ENCODE assay signal across 7 cellular contexts in the genomic region with DNA sequence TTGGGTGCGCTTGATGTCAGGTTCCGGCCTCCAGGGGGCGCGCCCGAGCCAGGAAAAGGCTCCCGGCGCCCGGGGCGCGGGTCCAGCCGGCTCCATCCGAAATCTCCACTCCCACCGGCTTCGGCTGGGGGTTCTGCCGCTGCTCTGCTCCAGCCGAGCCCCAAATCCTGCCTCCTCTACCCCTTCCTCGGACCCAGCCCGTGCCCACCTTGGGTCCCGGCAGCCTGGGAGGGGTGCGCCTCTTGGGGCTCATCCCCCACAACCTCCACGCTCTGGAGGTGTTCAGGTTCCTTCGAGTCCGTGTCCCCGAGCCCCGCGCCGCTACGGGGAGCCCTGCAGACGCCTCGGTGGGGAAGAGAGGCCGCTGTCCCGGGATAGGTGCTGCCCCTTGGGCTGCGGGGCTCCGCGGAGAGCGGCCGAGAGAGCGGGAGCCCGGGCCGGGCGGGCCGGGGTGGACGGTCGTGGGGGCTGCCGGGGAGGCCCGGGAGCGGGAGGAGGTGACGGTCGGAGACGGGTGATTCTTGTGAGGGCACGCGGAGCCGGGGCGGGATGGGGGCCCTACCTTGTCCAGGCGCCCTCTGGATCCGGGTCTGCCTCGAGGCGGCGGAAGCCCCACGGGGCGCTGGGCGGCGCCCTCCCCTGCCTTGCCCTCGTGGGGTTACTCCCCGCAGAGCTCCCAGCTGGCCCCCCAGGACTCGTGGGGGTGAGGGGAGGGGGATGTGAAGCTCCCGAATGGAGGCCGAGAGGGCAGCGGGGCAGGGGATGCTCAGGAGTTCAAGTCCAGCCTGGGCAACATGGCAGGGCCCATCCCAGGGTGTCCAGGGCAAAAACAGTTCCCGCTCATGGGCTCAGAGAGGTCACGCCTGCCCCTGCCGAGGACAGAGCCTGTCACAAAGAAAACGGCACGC.
A peak's percentile ranks its signal among the peaks of the same experiment; 100 is the strongest.
DNase-seq lines count a peak whose midpoint lies in the region; ATAC-seq and TF ChIP-seq lines count a peak whose summit lies in the region.

No MANE protein-coding gene starts in this region.

- no peaks in the 10 kb centered on the region for H4K20me1 ChIP-seq in KMS-11 (ENCODE audit: insufficient read depth)

- H3K4me1 ChIP-seq in KMS-11 (ENCODE audit: low read depth, poor library complexity, severe bottlenecking), result peaks cover 39% of the 10 kb centered on the region

- H2AFZ ChIP-seq in KMS-11 (ENCODE audit: low read depth), result peak overlapping the region; percentile 80

- peak overlapping the region; percentile 43 for H3K4me3 Mint-ChIP-seq in T-helper 2 cell treated with Interferon-gamma antibody and Interleukin-4, amounts not matched to agents 5 μg/mL and 100 μg/mL, for 36 hours

- H3K4me1 Mint-ChIP-seq in T-helper 2 cell treated with Interferon-gamma antibody and Interleukin-4, amounts not matched to agents 5 μg/mL and 100 μg/mL, for 36 hours (ENCODE audit: low read depth), result no peaks in the 10 kb centered on the region

- H3K27me3 Mint-ChIP-seq in T-helper 2 cell treated with Interferon-gamma antibody and Interleukin-4, amounts not matched to agents 5 μg/mL and 100 μg/mL, for 36 hours (ENCODE audit: low read depth), result peaks cover 12% of the 10 kb centered on the region

- H3K4me3 ChIP-seq in GM12875 (ENCODE audit: low read depth, low read length) (peak overlapping the region; percentile 76), KMS-11 (IDR thresholded peaks at IDR 0.05; ENCODE audit: insufficient read depth, low read depth, low read length) (no peak overlapping the region), astrocyte of the cerebellum (ENCODE audit: low read depth, low read length) (peak overlapping the region; percentile 54), iPS-11a (ENCODE audit: low read depth, low read length) (peak overlapping the region; percentile 37), skeletal muscle cell (ENCODE audit: low read depth, low read length) (peak overlapping the region; percentile 61)

- no peak for ATAC-seq in GM21528 (IDR thresholded peaks at IDR 0.05; ENCODE audit: low FRiP score, unreplicated experiment)

- peak; percentile 85 for TF ChIP-seq CTCF in GM12875 (IDR thresholded peaks at IDR 0.05; ENCODE audit: borderline replicate concordance, insufficient read depth, low read depth, low read length)
- TF ChIP-seq CTCF in KMS-11 (conservative IDR thresholded peaks at IDR 0.05; ENCODE audit: low read depth, low read length), result peak; percentile 76
- peak; percentile 76 for TF ChIP-seq CTCF in astrocyte of the cerebellum (IDR thresholded peaks at IDR 0.05; ENCODE audit: low read depth, low read length, missing control alignments)

- H3K36me3 Mint-ChIP-seq in T-helper 2 cell treated with Interferon-gamma antibody and Interleukin-4, amounts not matched to agents 5 μg/mL and 100 μg/mL, for 36 hours (ENCODE audit: low read depth), result no peaks in the 10 kb centered on the region

- in situ Hi-C loops in astrocyte of the cerebellum (cut with HindIII; ENCODE audit: low sequenced_read_pairs), result no loop called here

- H3K27ac Mint-ChIP-seq in T-helper 2 cell treated with Interferon-gamma antibody and Interleukin-4, amounts not matched to agents 5 μg/mL and 100 μg/mL, for 36 hours, result no peak overlapping the region

- no peak overlapping the region for H3K9ac ChIP-seq in KMS-11

- no peaks in the 10 kb centered on the region for H3K27me3 ChIP-seq in KMS-11 (ENCODE audit: insufficient read depth, low read depth)

- peak overlapping the region; percentile 62 for H3K4me2 ChIP-seq in KMS-11

- no peaks in the 10 kb centered on the region for H3K36me3 ChIP-seq in KMS-11 (ENCODE audit: insufficient read depth)

- no peaks in the 10 kb centered on the region for H3K79me2 ChIP-seq in KMS-11 (ENCODE audit: insufficient read depth, low read depth)

- peak; percentile 72 for DNase-seq in T-helper 2 cell treated with Interferon-gamma antibody and Interleukin-4, amounts not matched to agents 5 μg/mL and 100 μg/mL, for 36 hours (ENCODE audit: low spot score)
- DNase-seq in astrocyte of the cerebellum (ENCODE audit: low read depth), result no peak
- no peak for DNase-seq in skeletal muscle cell (ENCODE audit: low read depth)

- no peaks in the 10 kb centered on the region for H3K9me3 Mint-ChIP-seq in T-helper 2 cell treated with Interferon-gamma antibody and Interleukin-4, amounts not matched to agents 5 μg/mL and 100 μg/mL, for 36 hours

- H3K27ac ChIP-seq in KMS-11, result no peak overlapping the region
